ENCODE assay signal across 22 cellular contexts in genomic region chr2:188523901-188524300, GRCh38.
DNase-seq lines count a peak whose midpoint lies in the region; ATAC-seq and TF ChIP-seq lines count a peak whose summit lies in the region.
"Had no signal": no experiment of that assay in that cellular context is flagged by ENCODE, and none has a peak within 500 bp of the region (broad histone marks: within the 10 kb centered on the region; RNA-seq: fewer than 3 reads in every experiment).

No MANE protein-coding gene starts in this region.

- intact Hi-C loops in Calu3 (cut with micrococcal nuclease; ENCODE audit: unreplicated experiment): loop anchor here (1.0 to 5.0 kb wide), 4 partner anchors 454 to 889 kb away; no protein-coding TSS in a partner anchor

- no peak overlapping the region for H4K12ac ChIP-seq in trophoblast cell (ENCODE audit: low read depth, low read length)

- peaks cover 26% of the 10 kb centered on the region for H3K4me1 ChIP-seq in hepatocyte (ENCODE audit: insufficient read depth)
- H3K4me1 ChIP-seq in trophoblast cell (ENCODE audit: control insufficient read depth in 1 of 2, insufficient read depth in 2 of 2, low read length in 2 of 2): no peaks in the 10 kb centered on the region
- H3K4me1 ChIP-seq: BLaER1 had no signal

- no peak overlapping the region for H2BK120ac ChIP-seq in trophoblast cell (ENCODE audit: insufficient read depth, low read length, poor library complexity)

- TF ChIP-seq CTCF in Calu3 (IDR thresholded peaks at IDR 0.05; ENCODE audit: unreplicated experiment) (no peak), hepatocyte (IDR thresholded peaks at IDR 0.05; ENCODE audit: poor library complexity) (no peak)

- DNase-seq in Calu3: no peak
- DNase-seq in M059J (ENCODE audit: low read depth): peak; percentile 23
- peak; percentile 16 for DNase-seq in astrocyte of the hippocampus (ENCODE audit: low read depth, low spot score)
- DNase-seq in hepatocyte (ENCODE audit: low spot score): no peak
- DNase-seq in NCI-H510A (lab: John Stamatoyannopoulos, UW): no peak
- DNase-seq in stimulated activated naive B cell treated with anti-CD40 and anti-IgM and Interleukin-4, amounts not matched to agents 10 μg/mL and 1 μg/mL and 100 μg/mL, for 72 hours: no peak
- no peak for DNase-seq in trophoblast cell
- DNase-seq: activated gamma-delta T cell; activated T-cell treated with anti-CD3 and anti-CD28 coated beads, Interleukin-2, amount 50 U/mL, for 1 hour; heart left ventricle; NCI-H774; tibial artery had no signal

- H3K4ac ChIP-seq in trophoblast cell (ENCODE audit: low read depth, low read length): no peak overlapping the region

- no peak overlapping the region for H3K9ac ChIP-seq in trophoblast cell (ENCODE audit: low read length)
- H3K9ac ChIP-seq: BLaER1 had no signal

- ATAC-seq in GM19351 (IDR thresholded peaks at IDR 0.05; ENCODE audit: unreplicated experiment): no peak
- no peak for ATAC-seq in stimulated activated naive B cell treated with anti-CD40 and anti-IgM and Interleukin-4, amounts not matched to agents 10 μg/mL and 1 μg/mL and 100 μg/mL, for 72 hours (replicated peaks)
- ATAC-seq: natural killer cell treated with Interleukin-12 subunit alpha and Interleukin-12 subunit beta and Interleukin-15 and Interleukin-18, amount 100 ng/mL, for 72 hours had no signal

- peak overlapping the region; percentile 9 for H3K4me2 ChIP-seq in hepatocyte
- H3K4me2 ChIP-seq in trophoblast cell (ENCODE audit: low read length): no peak overlapping the region
- H3K4me2 ChIP-seq: BLaER1 had no signal

- H2AFZ ChIP-seq in hepatocyte (no peak overlapping the region), trophoblast cell (ENCODE audit: insufficient read depth, low read length, poor library complexity) (no peak overlapping the region)

- H3K4me3 ChIP-seq in hepatocyte (no peak overlapping the region), trophoblast cell (ENCODE audit: low read depth, low read length) (no peak overlapping the region)
- H3K4me3 ChIP-seq: BLaER1, body of pancreas, GM12878, heart left ventricle, K562, lung, MG63, mucosa of descending colon, tibial artery had no signal

- H3K4me1 Mint-ChIP-seq in Calu3 (ENCODE audit: low read depth, unreplicated experiment): peaks cover 7% of the 10 kb centered on the region
- H3K4me1 Mint-ChIP-seq in stimulated activated naive B cell treated with anti-CD40 and anti-IgM and Interleukin-4, amounts not matched to agents 10 μg/mL and 1 μg/mL and 100 μg/mL, for 72 hours: no peaks in the 10 kb centered on the region

- no peaks in the 10 kb centered on the region for H3K27me3 Mint-ChIP-seq in Calu3 (ENCODE audit: unreplicated experiment)
- H3K27me3 Mint-ChIP-seq in stimulated activated naive B cell treated with anti-CD40 and anti-IgM and Interleukin-4, amounts not matched to agents 10 μg/mL and 1 μg/mL and 100 μg/mL, for 72 hours: no peaks in the 10 kb centered on the region
- H3K27me3 Mint-ChIP-seq: natural killer cell treated with Interleukin-12 subunit alpha and Interleukin-12 subunit beta and Interleukin-15 and Interleukin-18, amount 100 ng/mL, for 72 hours had no signal

- no peaks in the 10 kb centered on the region for H3K9me3 Mint-ChIP-seq in Calu3 (ENCODE audit: low read depth, unreplicated experiment)
- H3K9me3 Mint-ChIP-seq in stimulated activated naive B cell treated with anti-CD40 and anti-IgM and Interleukin-4, amounts not matched to agents 10 μg/mL and 1 μg/mL and 100 μg/mL, for 72 hours: no peaks in the 10 kb centered on the region
- H3K9me3 Mint-ChIP-seq: T-helper 2 cell treated with Interferon-gamma antibody and Interleukin-4, amounts not matched to agents 5 μg/mL and 100 μg/mL, for 36 hours had no signal

- no peak overlapping the region for H3K14ac ChIP-seq in trophoblast cell (ENCODE audit: low read length)

- no peaks in the 10 kb centered on the region for H4K20me1 ChIP-seq in hepatocyte (ENCODE audit: insufficient read depth, poor library complexity, severe bottlenecking)
- H4K20me1 ChIP-seq: BLaER1 had no signal

- no peak overlapping the region for H2BK12ac ChIP-seq in trophoblast cell (ENCODE audit: low read length)

- H3K18ac ChIP-seq in trophoblast cell (ENCODE audit: low read length): no peak overlapping the region

- H3K27me3 ChIP-seq in hepatocyte (no peaks in the 10 kb centered on the region), trophoblast cell (ENCODE audit: insufficient read depth, low read length) (no peaks in the 10 kb centered on the region)
- H3K27me3 ChIP-seq: BLaER1, body of pancreas, heart left ventricle, MG63, tibial artery had no signal

- H3K36me3 Mint-ChIP-seq in Calu3 (ENCODE audit: insufficient read depth, unreplicated experiment): no peaks in the 10 kb centered on the region
- no peaks in the 10 kb centered on the region for H3K36me3 Mint-ChIP-seq in stimulated activated naive B cell treated with anti-CD40 and anti-IgM and Interleukin-4, amounts not matched to agents 10 μg/mL and 1 μg/mL and 100 μg/mL, for 72 hours
- H3K36me3 Mint-ChIP-seq: natural killer cell treated with Interleukin-12 subunit alpha and Interleukin-12 subunit beta and Interleukin-15 and Interleukin-18, amount 100 ng/mL, for 72 hours had no signal

- no peak overlapping the region for H3K27ac Mint-ChIP-seq in Calu3 (ENCODE audit: unreplicated experiment)
- no peak overlapping the region for H3K27ac Mint-ChIP-seq in stimulated activated naive B cell treated with anti-CD40 and anti-IgM and Interleukin-4, amounts not matched to agents 10 μg/mL and 1 μg/mL and 100 μg/mL, for 72 hours
- H3K27ac Mint-ChIP-seq: natural killer cell treated with Interleukin-12 subunit alpha and Interleukin-12 subunit beta and Interleukin-15 and Interleukin-18, amount 100 ng/mL, for 72 hours; T-helper 2 cell treated with Interferon-gamma antibody and Interleukin-4, amounts not matched to agents 5 μg/mL and 100 μg/mL, for 36 hours had no signal

- H3K9me3 ChIP-seq in hepatocyte (ENCODE audit: low read depth): no peaks in the 10 kb centered on the region
- H3K9me3 ChIP-seq in trophoblast cell (ENCODE audit: insufficient read depth, low read depth, low read length): no peaks in the 10 kb centered on the region
- H3K9me3 ChIP-seq: BLaER1, body of pancreas, heart left ventricle, MG63, mucosa of descending colon, tibial artery had no signal

- no peak overlapping the region for H3K4me3 Mint-ChIP-seq in Calu3 (ENCODE audit: low read depth, unreplicated experiment)
- no peak overlapping the region for H3K4me3 Mint-ChIP-seq in stimulated activated naive B cell treated with anti-CD40 and anti-IgM and Interleukin-4, amounts not matched to agents 10 μg/mL and 1 μg/mL and 100 μg/mL, for 72 hours
- H3K4me3 Mint-ChIP-seq: natural killer cell treated with Interleukin-12 subunit alpha and Interleukin-12 subunit beta and Interleukin-15 and Interleukin-18, amount 100 ng/mL, for 72 hours; T-helper 2 cell treated with Interferon-gamma antibody and Interleukin-4, amounts not matched to agents 5 μg/mL and 100 μg/mL, for 36 hours had no signal

- H3K79me2 ChIP-seq in hepatocyte (peaks cover 16% of the 10 kb centered on the region), trophoblast cell (ENCODE audit: control insufficient read depth, insufficient read depth, low read length, poor library complexity) (no peaks in the 10 kb centered on the region)

- H2BK5ac ChIP-seq in trophoblast cell (ENCODE audit: low read depth, low read length, poor library complexity): no peak overlapping the region

- H3K23ac ChIP-seq in trophoblast cell (ENCODE audit: low read length): no peak overlapping the region

- no peak overlapping the region for H4K8ac ChIP-seq in trophoblast cell (ENCODE audit: low read depth, low read length)

- no peaks in the 10 kb centered on the region for H3K79me1 ChIP-seq in trophoblast cell (ENCODE audit: low read length)

- no peak overlapping the region for H4K91ac ChIP-seq in trophoblast cell (ENCODE audit: low read depth, low read length)

- no peak overlapping the region for H2AK5ac ChIP-seq in trophoblast cell (ENCODE audit: low read length)

- H3K36me3 ChIP-seq in hepatocyte (replicated peaks; ENCODE audit: insufficient read depth, low read depth) (no peaks in the 10 kb centered on the region), trophoblast cell (ENCODE audit: control insufficient read depth in 1 of 2, insufficient read depth in 2 of 2, low read length in 2 of 2) (no peaks in the 10 kb centered on the region)
- H3K36me3 ChIP-seq: BLaER1, heart left ventricle, MG63, tibial artery had no signal

- CTCF ChIA-PET in Calu3 (lab: Charles Lee): interaction anchor here (0.6 to 1.7 kb wide), 5 partner anchors 231 to 918 kb away, joined by 3 to 9 read pairs (median 6); no protein-coding TSS in a partner anchor

- H3K27ac ChIP-seq in hepatocyte (peak overlapping the region; percentile 8), trophoblast cell (ENCODE audit: low read depth, low read length) (no peak overlapping the region)
- H3K27ac ChIP-seq: BLaER1, body of pancreas, tibial artery had no signal

- no peaks in the 10 kb centered on the region for H3K9me2 ChIP-seq in hepatocyte (replicated peaks; ENCODE audit: insufficient read depth)

- WGBS in hepatocyte (ENCODE audit: low lambda C conversion rate, missing lambda C conversion rate): 78% methylated on average over 1 of the region's 1 CpG
- WGBS in trophoblast cell (ENCODE audit: extremely low coverage, insufficient coverage, insufficient read length): no CpG with 5 or more reads among the region's 1 CpG

- TSS peak; percentile 8 for BruUV-seq in Calu3 (replicated peaks; lab: Mats Ljungman, UMichigan)

Comparison
In these comparisons a context has a peak if more than half of its experiments do, and no peak if none do; other contexts are left out.
1. DNase-seq: peak in M059J (single experiment) and astrocyte of the hippocampus (single experiment); none in Calu3 (single experiment), hepatocyte (single experiment), NCI-H510A (single experiment), stimulated activated naive B cell treated with anti-CD40 and anti-IgM and Interleukin-4, amounts not matched to agents 10 μg/mL and 1 μg/mL and 100 μg/mL, for 72 hours (single experiment) and trophoblast cell (0 of 2).